8 cellular contexts compared by ENCODE assay signal in the genomic region with DNA sequence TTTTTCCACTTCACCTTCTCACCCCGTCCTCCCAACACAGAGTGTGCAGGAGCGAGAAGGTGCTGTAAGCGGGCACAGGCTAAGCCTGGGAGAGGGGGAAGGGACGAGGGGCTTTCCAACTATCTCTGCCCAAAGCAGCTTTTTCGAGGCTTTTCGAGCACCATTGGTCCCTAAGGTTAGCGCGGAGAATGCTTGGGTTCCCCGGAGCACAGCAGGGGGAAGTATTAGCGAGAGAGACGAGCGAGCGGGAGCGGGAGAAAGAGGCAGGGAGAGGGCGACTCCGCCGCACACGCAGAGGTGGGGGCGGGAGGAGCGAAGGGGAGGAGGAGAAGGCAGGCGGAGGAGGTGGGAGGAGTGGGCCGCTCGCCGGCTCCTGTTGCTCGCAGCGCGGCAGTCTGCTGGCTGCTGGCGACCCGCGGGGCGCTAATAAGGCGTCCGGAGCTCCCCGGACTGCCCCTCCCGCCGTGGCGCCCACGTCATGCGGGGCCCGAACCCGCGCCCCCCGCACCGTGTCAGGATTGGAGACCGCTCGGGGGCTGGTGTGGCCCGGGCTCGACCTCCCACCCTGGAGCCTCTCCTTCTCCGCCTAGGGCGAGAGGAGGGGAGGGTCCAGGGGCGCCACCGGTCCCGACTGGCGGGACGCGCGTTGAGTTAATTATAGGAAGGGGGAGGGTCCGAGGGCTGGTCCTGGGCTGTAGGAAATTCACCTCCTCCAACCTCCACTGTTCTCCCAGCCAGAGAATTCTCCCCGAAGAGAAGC. TPM values are rescaled to one million over a fixed set of nuclear protein-coding genes. Genes with fewer than 3 reads are reported as not detected.
DNase-seq lines count a peak whose midpoint lies in the region; ATAC-seq and TF ChIP-seq lines count a peak whose summit lies in the region.

Gene ADAMTS3 (minus strand): TSS at position 263 of the 760 bp plus-strand sequence. CDS start 459 bp downstream, outside the sequence.

- peaks cover 11% of the 10 kb centered on the region for H3K4me1 Mint-ChIP-seq in activated CD4-positive, alpha-beta memory T cell treated with anti-CD3 and anti-CD28 coated beads for 36 hours (ENCODE audit: low read depth)
- H3K4me1 Mint-ChIP-seq in activated CD4-positive, alpha-beta memory T cell treated with anti-CD3 and anti-CD28 coated beads, Interleukin-2, amount 10 ng/mL, durations not matched to agents 7 days and 5 days: peaks cover 9% of the 10 kb centered on the region
- H3K4me1 Mint-ChIP-seq in activated B cell treated with CpG ODN at 0.5 μM for 24 hours: peaks cover 22% of the 10 kb centered on the region
- H3K4me1 Mint-ChIP-seq in naive B cell: peaks cover 9 to 24% (median 19%) of the 10 kb centered on the region in 3 donors

- intact Hi-C loops in activated CD4-positive, alpha-beta memory T cell treated with anti-CD3 and anti-CD28 coated beads for 36 hours (cut with micrococcal nuclease): no loop called here
- intact Hi-C loops in activated B cell treated with CpG ODN at 0.5 μM for 24 hours (cut with micrococcal nuclease): no loop called here

- POLR2A ChIA-PET in activated CD4-positive, alpha-beta memory T cell treated with anti-CD3 and anti-CD28 coated beads for 36 hours (lab: Charles Lee): no interaction called here
- POLR2A ChIA-PET in activated CD4-positive, alpha-beta memory T cell treated with anti-CD3 and anti-CD28 coated beads, Interleukin-2, amount 10 ng/mL, durations not matched to agents 7 days and 5 days (lab: Charles Lee): no interaction called here
- POLR2A ChIA-PET in activated B cell treated with CpG ODN at 0.5 μM for 24 hours (lab: Charles Lee): no interaction called here

- peak; percentile 12 for DNase-seq in activated CD4-positive, alpha-beta memory T cell treated with anti-CD3 and anti-CD28 coated beads for 36 hours
- no peak for DNase-seq in activated CD4-positive, alpha-beta memory T cell treated with anti-CD3 and anti-CD28 coated beads, Interleukin-2, amount 10 ng/mL, durations not matched to agents 7 days and 5 days
- DNase-seq in NB4 (ENCODE audit: low read depth) (peak; percentile 6), activated B cell treated with CpG ODN at 0.5 μM for 24 hours (no peak), fibroblast of pulmonary artery (ENCODE audit: low read depth) (peak; percentile 67), naive B cell (no peak), MV-4-11 (lab: John Stamatoyannopoulos, UW) (no peak), SW 1271 (lab: John Stamatoyannopoulos, UW) (no peak)

- TF ChIP-seq CTCF in NB4 (IDR thresholded peaks at IDR 0.05; ENCODE audit: low read depth, low read length) (no peak), activated B cell treated with CpG ODN at 0.5 μM for 24 hours (IDR thresholded peaks at IDR 0.05) (no peak), fibroblast of pulmonary artery (IDR thresholded peaks at IDR 0.05; ENCODE audit: low read length, missing control alignments) (no peak)

- ATAC-seq in activated B cell treated with CpG ODN at 0.5 μM for 24 hours (ENCODE audit: low read depth): no peak
- ATAC-seq in naive B cell (ENCODE audit: low read depth in 2 of 2): peak in 1 of 2 donors; percentile 21

- no peaks in the 10 kb centered on the region for H3K9me3 Mint-ChIP-seq in activated CD4-positive, alpha-beta memory T cell treated with anti-CD3 and anti-CD28 coated beads for 36 hours
- no peaks in the 10 kb centered on the region for H3K9me3 Mint-ChIP-seq in activated CD4-positive, alpha-beta memory T cell treated with anti-CD3 and anti-CD28 coated beads, Interleukin-2, amount 10 ng/mL, durations not matched to agents 7 days and 5 days
- H3K9me3 Mint-ChIP-seq in activated B cell treated with CpG ODN at 0.5 μM for 24 hours (no peaks in the 10 kb centered on the region), naive B cell (peaks cover 0 to 7% (median 2%) of the 10 kb centered on the region in 7 donors)

- H3K27ac Mint-ChIP-seq in activated CD4-positive, alpha-beta memory T cell treated with anti-CD3 and anti-CD28 coated beads for 36 hours: no peak within 1 kb of the TSS
- H3K27ac Mint-ChIP-seq in activated CD4-positive, alpha-beta memory T cell treated with anti-CD3 and anti-CD28 coated beads, Interleukin-2, amount 10 ng/mL, durations not matched to agents 7 days and 5 days: no peak within 1 kb of the TSS
- H3K27ac Mint-ChIP-seq in activated B cell treated with CpG ODN at 0.5 μM for 24 hours (no peak within 1 kb of the TSS), naive B cell (peak within 1 kb of the TSS in 1 of 6 donors; percentile 84)

- H3K36me3 Mint-ChIP-seq in activated CD4-positive, alpha-beta memory T cell treated with anti-CD3 and anti-CD28 coated beads for 36 hours: no peaks in the 10 kb centered on the region
- H3K36me3 Mint-ChIP-seq in activated CD4-positive, alpha-beta memory T cell treated with anti-CD3 and anti-CD28 coated beads, Interleukin-2, amount 10 ng/mL, durations not matched to agents 7 days and 5 days (ENCODE audit: low read depth): no peaks in the 10 kb centered on the region
- H3K36me3 Mint-ChIP-seq in activated B cell treated with CpG ODN at 0.5 μM for 24 hours (ENCODE audit: low read depth): no peaks in the 10 kb centered on the region
- H3K36me3 Mint-ChIP-seq in naive B cell: peaks cover 4 to 6% of the 10 kb centered on the region in 2 donors

- H3K27me3 Mint-ChIP-seq in activated CD4-positive, alpha-beta memory T cell treated with anti-CD3 and anti-CD28 coated beads for 36 hours: peaks cover 45% of the 10 kb centered on the region
- H3K27me3 Mint-ChIP-seq in activated CD4-positive, alpha-beta memory T cell treated with anti-CD3 and anti-CD28 coated beads, Interleukin-2, amount 10 ng/mL, durations not matched to agents 7 days and 5 days: peaks cover 41% of the 10 kb centered on the region
- H3K27me3 Mint-ChIP-seq in activated B cell treated with CpG ODN at 0.5 μM for 24 hours (peaks cover 40% of the 10 kb centered on the region), naive B cell (peaks cover 52 to 56% (median 55%) of the 10 kb centered on the region in 3 donors)

- H3K4me3 ChIP-seq in NB4 (ENCODE audit: low read depth, low read length) (no peak within 1 kb of the TSS), fibroblast of pulmonary artery (replicated peaks; ENCODE audit: low read depth, low read length) (peak within 1 kb of the TSS; percentile 77)

- peak within 1 kb of the TSS; percentile 59 for H3K4me3 Mint-ChIP-seq in activated CD4-positive, alpha-beta memory T cell treated with anti-CD3 and anti-CD28 coated beads for 36 hours
- H3K4me3 Mint-ChIP-seq in activated CD4-positive, alpha-beta memory T cell treated with anti-CD3 and anti-CD28 coated beads, Interleukin-2, amount 10 ng/mL, durations not matched to agents 7 days and 5 days: no peak within 1 kb of the TSS
- H3K4me3 Mint-ChIP-seq in activated B cell treated with CpG ODN at 0.5 μM for 24 hours: peak within 1 kb of the TSS; percentile 53
- peak within 1 kb of the TSS; percentile 24 to 87 (median 70) for H3K4me3 Mint-ChIP-seq in naive B cell

- CTCF ChIA-PET in activated CD4-positive, alpha-beta memory T cell treated with anti-CD3 and anti-CD28 coated beads for 36 hours (lab: Charles Lee): no interaction called here
- CTCF ChIA-PET in activated CD4-positive, alpha-beta memory T cell treated with anti-CD3 and anti-CD28 coated beads, Interleukin-2, amount 10 ng/mL, durations not matched to agents 7 days and 5 days (lab: Charles Lee): no interaction called here
- CTCF ChIA-PET in activated B cell treated with CpG ODN at 0.5 μM for 24 hours (lab: Charles Lee): no interaction called here

- no peak for TF ChIP-seq POLR2A in NB4 (IDR thresholded peaks at IDR 0.05; ENCODE audit: extremely low read depth, insufficient read length)

RNA-seq across cellular contexts. Expression of gene ADAMTS3, which starts in this region (rescaled TPM):
- total RNA-seq in activated CD4-positive, alpha-beta memory T cell treated with anti-CD3 and anti-CD28 coated beads for 36 hours: not detected
- not detected for total RNA-seq in activated CD4-positive, alpha-beta memory T cell treated with anti-CD3 and anti-CD28 coated beads, Interleukin-2, amount 10 ng/mL, durations not matched to agents 7 days and 5 days
- not detected in 2 replicates for total RNA-seq in activated B cell treated with CpG ODN at 0.5 μM for 24 hours
- not detected for polyA plus RNA-seq in naive B cell (ENCODE audit: low read depth in 6 of 6)

Comparison
In these comparisons a context has a peak if more than half of its experiments do, and no peak if none do; other contexts are left out.
1. Peak in DNase-seq in activated CD4-positive, alpha-beta memory T cell treated with anti-CD3 and anti-CD28 coated beads for 36 hours; RNA of the gene not detected or under 1 TPM.
2. DNase-seq: peak in NB4 (single experiment) and fibroblast of pulmonary artery (single experiment); none in activated CD4-positive, alpha-beta memory T cell treated with anti-CD3 and anti-CD28 coated beads, Interleukin-2, amount 10 ng/mL, durations not matched to agents 7 days and 5 days (single experiment), activated B cell treated with CpG ODN at 0.5 μM for 24 hours (single experiment), naive B cell (single experiment), MV-4-11 (single experiment) and SW 1271 (0 of 2).